ENCODE assay signal across 1 cellular context in the genomic region with DNA sequence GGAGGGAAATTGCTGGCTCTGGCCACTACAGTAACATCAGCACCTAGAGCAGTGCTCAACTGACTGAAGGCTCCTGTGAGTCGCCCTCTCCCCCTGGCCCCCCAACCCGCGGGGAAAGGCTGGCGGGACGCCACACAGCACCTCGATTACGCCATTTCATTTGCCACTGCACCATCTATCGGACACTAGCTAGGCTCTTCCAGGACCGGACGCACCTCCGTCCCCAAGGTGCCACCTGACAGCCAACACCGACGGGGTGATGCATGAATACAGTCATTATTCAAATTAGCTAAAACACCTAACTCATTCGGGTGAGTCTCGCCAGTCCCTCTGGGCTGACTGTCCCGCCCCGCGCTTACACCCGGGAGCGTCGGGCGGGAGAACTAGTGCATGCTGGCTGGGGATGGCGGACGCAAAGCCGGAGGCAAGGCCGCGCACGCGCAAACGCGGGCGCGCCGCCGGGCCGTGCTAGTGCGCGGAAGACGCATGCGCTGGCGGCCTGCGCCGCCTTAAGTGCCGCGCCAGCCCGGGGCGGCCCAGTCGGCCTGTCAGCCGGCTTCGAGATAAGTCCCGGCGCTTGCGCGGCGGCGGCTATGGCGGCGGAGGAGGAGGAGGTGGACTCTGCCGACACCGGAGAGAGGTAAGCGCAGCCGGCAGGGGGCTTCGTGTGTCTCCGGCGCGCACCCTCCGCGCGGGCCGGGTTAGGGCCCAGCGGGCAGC.
TF ChIP-seq lines count a peak whose summit lies in the region.

A gene (plus strand): TSS at position 539 of the 720 bp plus-strand sequence. CDS start 55 bp downstream, at position 594.

TF ChIP-seq in K562, 482 proteins besides CTCF, POLR2A, EP300 and RAD21 (continued from another document and continues in another):
- TF ChIP-seq, protein P1, sequence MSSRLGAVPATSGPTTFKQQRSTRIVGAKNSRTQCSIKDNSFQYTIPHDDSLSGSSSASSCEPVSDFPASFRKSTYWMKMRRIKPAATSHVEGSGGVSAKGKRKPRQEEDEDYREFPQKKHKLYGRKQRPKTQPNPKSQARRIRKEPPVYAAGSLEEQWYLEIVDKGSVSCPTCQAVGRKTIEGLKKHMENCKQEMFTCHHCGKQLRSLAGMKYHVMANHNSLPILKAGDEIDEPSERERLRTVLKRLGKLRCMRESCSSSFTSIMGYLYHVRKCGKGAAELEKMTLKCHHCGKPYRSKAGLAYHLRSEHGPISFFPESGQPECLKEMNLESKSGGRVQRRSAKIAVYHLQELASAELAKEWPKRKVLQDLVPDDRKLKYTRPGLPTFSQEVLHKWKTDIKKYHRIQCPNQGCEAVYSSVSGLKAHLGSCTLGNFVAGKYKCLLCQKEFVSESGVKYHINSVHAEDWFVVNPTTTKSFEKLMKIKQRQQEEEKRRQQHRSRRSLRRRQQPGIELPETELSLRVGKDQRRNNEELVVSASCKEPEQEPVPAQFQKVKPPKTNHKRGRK (tag; IDR thresholded peaks at IDR 0.05): no peak
- TF ChIP-seq SP1 (CRISPR knock-in tag; IDR thresholded peaks at IDR 0.05) (peak; percentile 78), PRPF4 (IDR thresholded peaks at IDR 0.05; ENCODE audit: insufficient read depth, low read depth, low read length, poor library complexity, severe bottlenecking) (peak; percentile 87), LCOR (CRISPR knock-in tag; IDR thresholded peaks at IDR 0.05) (peak; percentile 91), CC2D1A (IDR thresholded peaks at IDR 0.05) (peak; percentile 78), ZEB2 (IDR thresholded peaks at IDR 0.05) (peak; percentile 82), TCF7L2 (IDR thresholded peaks at IDR 0.05; ENCODE audit: low read depth, low read length) (no peak), ARID2 (IDR thresholded peaks at IDR 0.05) (peak; percentile 54), TBP (optimal IDR thresholded peaks at IDR 0.05; ENCODE audit: low read depth, low read length) (peak; percentile 97), TAL1 (IDR thresholded peaks at IDR 0.05) (no peak), TRIM28 (IDR thresholded peaks at IDR 0.05) (0 out of 2 replicates have a peak, but pooled peaks have one; percentile 26), CEBPB (tag; IDR thresholded peaks at IDR 0.05) (peak; percentile 94), ZNF431 (CRISPR knock-in tag; IDR thresholded peaks at IDR 0.05) (peak; percentile 65; the same call in 1 of the 2 replicates), KLF13 (tag; IDR thresholded peaks at IDR 0.05; ENCODE audit: borderline replicate concordance, low read depth) (no peak), ZZZ3 (IDR thresholded peaks at IDR 0.05) (no peak), ZBTB1 (CRISPR knock-in tag; IDR thresholded peaks at IDR 0.05; ENCODE audit: borderline replicate concordance, low read depth) (no peak), KLF6 (CRISPR knock-in tag; IDR thresholded peaks at IDR 0.05; ENCODE audit: borderline replicate concordance) (peak; percentile 22; the same call in 1 of the 2 replicates), NFRKB (IDR thresholded peaks at IDR 0.05; ENCODE audit: low read depth) (peak; percentile 79), CSDE1 (IDR thresholded peaks at IDR 0.05) (no peak), RCOR1 (IDR thresholded peaks at IDR 0.05; ENCODE audit: borderline replicate concordance in 1 of 2, low read depth in 2 of 2, low read length in 2 of 2) (peak in 1 of 2 experiments; percentile 35; a peak in 2 of 4 replicates), DDX20 (tag; IDR thresholded peaks at IDR 0.05; ENCODE audit: low read depth) (no peak), JUNB (CRISPR knock-in tag; conservative IDR thresholded peaks at IDR 0.05) (0 out of 2 replicates have a peak, but pooled peaks have one; percentile 39), ZNF143 (CRISPR knock-in tag; IDR thresholded peaks at IDR 0.05) (no peak), TRIM24 (IDR thresholded peaks at IDR 0.05) (peak; percentile 21 to 52; a peak in 2 of 4 replicates), HDGF (IDR thresholded peaks at IDR 0.05) (peak; percentile 60; the same call in 1 of the 2 replicates), CXXC5 (CRISPR knock-in tag; IDR thresholded peaks at IDR 0.05) (peak; percentile 94), ZNF316 (IDR thresholded peaks at IDR 0.05) (no peak; the same call in 1 of the 2 replicates), ZNF23 (CRISPR knock-in tag; IDR thresholded peaks at IDR 0.05) (0 out of 2 replicates have a peak, but pooled peaks have one; percentile 11), ZNF41 (CRISPR knock-in tag; conservative IDR thresholded peaks at IDR 0.05) (no peak)
- TF ChIP-seq, protein P2, sequence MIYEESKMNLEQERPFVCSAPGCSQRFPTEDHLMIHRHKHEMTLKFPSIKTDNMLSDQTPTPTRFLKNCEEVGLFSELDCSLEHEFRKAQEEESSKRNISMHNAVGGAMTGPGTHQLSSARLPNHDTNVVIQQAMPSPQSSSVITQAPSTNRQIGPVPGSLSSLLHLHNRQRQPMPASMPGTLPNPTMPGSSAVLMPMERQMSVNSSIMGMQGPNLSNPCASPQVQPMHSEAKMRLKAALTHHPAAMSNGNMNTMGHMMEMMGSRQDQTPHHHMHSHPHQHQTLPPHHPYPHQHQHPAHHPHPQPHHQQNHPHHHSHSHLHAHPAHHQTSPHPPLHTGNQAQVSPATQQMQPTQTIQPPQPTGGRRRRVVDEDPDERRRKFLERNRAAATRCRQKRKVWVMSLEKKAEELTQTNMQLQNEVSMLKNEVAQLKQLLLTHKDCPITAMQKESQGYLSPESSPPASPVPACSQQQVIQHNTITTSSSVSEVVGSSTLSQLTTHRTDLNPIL (CRISPR knock-in tag; IDR thresholded peaks at IDR 0.05): peak; percentile 73; the same call in 1 of the 2 replicates
- TF ChIP-seq, protein P3, sequence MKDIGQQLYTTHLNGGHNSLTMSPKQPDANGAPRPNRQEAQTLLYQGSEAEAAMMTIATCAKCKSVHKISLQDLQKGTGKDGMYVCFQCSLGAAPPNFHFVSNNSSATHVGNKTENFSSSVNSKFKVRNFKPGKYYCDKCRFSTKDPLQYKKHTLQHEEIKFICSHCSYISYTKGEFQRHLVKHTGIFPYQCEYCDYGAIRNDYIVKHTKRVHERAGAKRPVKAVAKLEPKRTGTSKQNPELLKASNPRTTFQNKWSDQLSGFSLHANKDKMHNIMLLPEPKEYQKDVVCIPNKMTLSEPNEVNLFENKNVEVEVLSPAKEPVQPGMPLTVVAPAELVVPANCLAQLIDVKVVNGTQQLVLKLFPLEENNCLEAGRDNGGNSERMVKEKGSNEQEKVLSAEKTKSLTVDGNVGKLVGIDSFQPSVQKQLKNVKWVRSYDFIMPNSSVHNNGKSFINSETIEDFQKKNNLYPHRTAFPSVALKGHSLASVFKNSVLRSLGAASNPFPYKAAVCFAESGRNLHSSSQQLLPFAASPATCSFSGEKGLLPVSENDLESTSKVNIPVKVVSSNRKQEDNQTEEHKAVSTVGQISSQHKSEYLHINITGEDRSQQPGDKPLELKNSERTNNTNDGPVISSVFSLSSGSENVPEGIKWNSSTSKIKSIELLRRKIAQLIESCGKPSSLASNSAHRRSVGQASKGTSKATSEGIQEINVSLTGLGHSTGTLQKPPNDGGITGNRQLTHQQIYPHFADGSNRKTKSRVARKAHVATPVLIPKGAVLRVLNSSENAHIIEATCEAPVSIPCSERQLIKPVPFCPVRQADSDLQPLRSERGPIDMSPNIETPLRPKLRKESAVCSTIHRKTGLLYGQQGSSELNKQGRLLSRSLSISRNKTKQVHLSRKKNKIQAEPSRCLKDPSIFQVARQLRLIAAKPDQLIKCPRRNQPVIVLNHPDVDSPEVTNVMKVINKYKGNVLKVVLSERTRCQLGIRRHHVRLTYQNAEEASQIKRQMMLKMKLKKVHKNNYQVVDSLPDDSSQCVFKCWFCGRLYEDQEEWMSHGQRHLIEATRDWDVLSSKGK (CRISPR knock-in tag; IDR thresholded peaks at IDR 0.05): no peak
- TF ChIP-seq, protein P4, sequence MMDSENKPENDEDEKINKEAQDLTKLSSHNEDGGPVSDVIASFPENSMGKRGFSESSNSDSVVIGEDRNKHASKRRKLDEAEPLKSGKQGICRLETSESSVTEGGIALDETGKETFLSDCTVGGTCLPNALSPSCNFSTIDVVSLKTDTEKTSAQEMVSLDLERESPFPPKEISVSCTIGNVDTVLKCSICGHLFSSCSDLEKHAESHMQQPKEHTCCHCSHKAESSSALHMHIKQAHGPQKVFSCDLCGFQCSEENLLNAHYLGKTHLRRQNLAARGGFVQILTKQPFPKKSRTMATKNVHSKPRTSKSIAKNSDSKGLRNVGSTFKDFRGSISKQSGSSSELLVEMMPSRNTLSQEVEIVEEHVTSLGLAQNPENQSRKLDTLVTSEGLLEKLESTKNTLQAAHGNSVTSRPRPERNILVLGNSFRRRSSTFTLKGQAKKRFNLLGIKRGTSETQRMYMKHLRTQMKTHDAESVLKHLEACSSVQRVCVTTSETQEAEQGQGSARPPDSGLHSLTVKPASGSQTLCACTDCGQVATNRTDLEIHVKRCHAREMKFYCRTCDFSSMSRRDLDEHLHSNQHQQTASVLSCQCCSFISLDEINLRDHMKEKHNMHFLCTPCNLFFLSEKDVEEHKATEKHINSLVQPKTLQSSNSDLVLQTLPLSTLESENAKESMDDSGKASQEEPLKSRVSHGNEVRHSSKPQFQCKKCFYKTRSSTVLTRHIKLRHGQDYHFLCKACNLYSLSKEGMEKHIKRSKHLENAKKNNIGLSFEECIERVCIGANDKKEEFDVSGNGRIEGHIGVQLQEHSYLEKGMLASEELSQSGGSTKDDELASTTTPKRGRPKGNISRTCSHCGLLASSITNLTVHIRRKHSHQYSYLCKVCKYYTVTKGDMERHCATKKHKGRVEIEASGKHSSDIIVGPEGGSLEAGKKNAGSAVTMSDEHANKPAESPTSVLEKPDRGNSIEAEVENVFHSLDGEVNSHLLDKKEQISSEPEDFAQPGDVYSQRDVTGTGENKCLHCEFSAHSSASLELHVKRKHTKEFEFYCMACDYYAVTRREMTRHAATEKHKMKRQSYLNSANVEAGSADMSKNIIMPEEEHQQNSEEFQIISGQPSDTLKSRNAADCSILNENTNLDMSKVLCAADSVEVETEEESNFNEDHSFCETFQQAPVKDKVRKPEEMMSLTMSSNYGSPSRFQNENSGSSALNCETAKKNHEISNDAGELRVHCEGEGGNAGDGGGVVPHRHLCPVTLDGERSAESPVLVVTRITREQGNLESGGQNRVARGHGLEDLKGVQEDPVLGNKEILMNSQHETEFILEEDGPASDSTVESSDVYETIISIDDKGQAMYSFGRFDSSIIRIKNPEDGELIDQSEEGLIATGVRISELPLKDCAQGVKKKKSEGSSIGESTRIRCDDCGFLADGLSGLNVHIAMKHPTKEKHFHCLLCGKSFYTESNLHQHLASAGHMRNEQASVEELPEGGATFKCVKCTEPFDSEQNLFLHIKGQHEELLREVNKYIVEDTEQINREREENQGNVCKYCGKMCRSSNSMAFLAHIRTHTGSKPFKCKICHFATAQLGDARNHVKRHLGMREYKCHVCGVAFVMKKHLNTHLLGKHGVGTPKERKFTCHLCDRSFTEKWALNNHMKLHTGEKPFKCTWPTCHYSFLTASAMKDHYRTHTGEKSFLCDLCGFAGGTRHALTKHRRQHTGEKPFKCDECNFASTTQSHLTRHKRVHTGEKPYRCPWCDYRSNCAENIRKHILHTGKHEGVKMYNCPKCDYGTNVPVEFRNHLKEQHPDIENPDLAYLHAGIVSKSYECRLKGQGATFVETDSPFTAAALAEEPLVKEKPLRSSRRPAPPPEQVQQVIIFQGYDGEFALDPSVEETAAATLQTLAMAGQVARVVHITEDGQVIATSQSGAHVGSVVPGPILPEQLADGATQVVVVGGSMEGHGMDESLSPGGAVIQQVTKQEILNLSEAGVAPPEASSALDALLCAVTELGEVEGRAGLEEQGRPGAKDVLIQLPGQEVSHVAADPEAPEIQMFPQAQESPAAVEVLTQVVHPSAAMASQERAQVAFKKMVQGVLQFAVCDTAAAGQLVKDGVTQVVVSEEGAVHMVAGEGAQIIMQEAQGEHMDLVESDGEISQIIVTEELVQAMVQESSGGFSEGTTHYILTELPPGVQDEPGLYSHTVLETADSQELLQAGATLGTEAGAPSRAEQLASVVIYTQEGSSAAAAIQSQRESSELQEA (IDR thresholded peaks at IDR 0.05; ENCODE audit: low read depth): 0 out of 2 replicates have a peak, but pooled peaks have one; percentile 13
- TF ChIP-seq, protein P5, sequence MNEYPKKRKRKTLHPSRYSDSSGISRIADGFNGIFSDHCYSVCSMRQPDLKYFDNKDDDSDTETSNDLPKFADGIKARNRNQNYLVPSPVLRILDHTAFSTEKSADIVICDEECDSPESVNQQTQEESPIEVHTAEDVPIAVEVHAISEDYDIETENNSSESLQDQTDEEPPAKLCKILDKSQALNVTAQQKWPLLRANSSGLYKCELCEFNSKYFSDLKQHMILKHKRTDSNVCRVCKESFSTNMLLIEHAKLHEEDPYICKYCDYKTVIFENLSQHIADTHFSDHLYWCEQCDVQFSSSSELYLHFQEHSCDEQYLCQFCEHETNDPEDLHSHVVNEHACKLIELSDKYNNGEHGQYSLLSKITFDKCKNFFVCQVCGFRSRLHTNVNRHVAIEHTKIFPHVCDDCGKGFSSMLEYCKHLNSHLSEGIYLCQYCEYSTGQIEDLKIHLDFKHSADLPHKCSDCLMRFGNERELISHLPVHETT (CRISPR knock-in tag; conservative IDR thresholded peaks at IDR 0.05 in 1 of 2, IDR thresholded peaks at IDR 0.05 in 1 of 2): peak in 1 of 2 experiments; percentile 93; a peak in 1 of 4 replicates
- TF ChIP-seq, protein P6, sequence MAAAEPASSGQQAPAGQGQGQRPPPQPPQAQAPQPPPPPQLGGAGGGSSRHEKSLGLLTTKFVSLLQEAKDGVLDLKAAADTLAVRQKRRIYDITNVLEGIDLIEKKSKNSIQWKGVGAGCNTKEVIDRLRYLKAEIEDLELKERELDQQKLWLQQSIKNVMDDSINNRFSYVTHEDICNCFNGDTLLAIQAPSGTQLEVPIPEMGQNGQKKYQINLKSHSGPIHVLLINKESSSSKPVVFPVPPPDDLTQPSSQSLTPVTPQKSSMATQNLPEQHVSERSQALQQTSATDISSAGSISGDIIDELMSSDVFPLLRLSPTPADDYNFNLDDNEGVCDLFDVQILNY (CRISPR knock-in tag; IDR thresholded peaks at IDR 0.05): peak; percentile 92
- TF ChIP-seq, protein P7, sequence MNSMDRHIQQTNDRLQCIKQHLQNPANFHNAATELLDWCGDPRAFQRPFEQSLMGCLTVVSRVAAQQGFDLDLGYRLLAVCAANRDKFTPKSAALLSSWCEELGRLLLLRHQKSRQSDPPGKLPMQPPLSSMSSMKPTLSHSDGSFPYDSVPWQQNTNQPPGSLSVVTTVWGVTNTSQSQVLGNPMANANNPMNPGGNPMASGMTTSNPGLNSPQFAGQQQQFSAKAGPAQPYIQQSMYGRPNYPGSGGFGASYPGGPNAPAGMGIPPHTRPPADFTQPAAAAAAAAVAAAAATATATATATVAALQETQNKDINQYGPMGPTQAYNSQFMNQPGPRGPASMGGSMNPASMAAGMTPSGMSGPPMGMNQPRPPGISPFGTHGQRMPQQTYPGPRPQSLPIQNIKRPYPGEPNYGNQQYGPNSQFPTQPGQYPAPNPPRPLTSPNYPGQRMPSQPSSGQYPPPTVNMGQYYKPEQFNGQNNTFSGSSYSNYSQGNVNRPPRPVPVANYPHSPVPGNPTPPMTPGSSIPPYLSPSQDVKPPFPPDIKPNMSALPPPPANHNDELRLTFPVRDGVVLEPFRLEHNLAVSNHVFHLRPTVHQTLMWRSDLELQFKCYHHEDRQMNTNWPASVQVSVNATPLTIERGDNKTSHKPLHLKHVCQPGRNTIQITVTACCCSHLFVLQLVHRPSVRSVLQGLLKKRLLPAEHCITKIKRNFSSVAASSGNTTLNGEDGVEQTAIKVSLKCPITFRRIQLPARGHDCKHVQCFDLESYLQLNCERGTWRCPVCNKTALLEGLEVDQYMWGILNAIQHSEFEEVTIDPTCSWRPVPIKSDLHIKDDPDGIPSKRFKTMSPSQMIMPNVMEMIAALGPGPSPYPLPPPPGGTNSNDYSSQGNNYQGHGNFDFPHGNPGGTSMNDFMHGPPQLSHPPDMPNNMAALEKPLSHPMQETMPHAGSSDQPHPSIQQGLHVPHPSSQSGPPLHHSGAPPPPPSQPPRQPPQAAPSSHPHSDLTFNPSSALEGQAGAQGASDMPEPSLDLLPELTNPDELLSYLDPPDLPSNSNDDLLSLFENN (IDR thresholded peaks at IDR 0.05; ENCODE audit: low read depth in 2 of 2, low read length in 2 of 2): peak in 1 of 2 experiments; percentile 88; a peak in 2 of 4 replicates
